Comparison of ENCODE assay signal across 15 cellular contexts in the genomic region with DNA sequence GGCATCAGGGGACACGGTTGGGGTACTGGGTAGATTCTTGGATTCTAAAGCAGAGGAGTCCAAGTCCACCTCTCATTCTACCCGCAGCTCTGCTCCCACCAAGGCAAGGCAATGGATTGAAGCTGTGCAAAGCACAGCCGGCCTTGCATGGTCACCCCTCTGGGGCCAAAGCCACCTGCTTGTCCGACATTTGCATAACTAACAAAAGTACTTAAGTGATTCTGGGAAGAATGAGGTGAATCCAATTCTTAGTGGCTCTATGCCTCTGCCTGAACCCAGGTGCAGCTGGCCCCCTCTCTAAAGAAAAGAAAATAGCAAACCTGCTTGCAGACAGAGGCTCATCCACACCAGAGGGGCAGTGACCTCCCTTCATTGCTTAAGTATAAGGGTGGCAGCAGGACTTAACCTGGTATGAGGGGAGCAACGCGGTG. TPM values are rescaled to one million over a fixed set of nuclear protein-coding genes. Genes with fewer than 3 reads are reported as not detected.
A peak's percentile ranks its signal among the peaks of the same experiment; 100 is the strongest.
DNase-seq lines count a peak whose midpoint lies in the region; ATAC-seq, FAIRE-seq and TF ChIP-seq lines count a peak whose summit lies in the region.
"Had no signal": no experiment of that assay in that cellular context is flagged by ENCODE, and none has a peak within 500 bp of the region (broad histone marks: within the 10 kb centered on the region; RNA-seq: fewer than 3 reads in every experiment).

No MANE protein-coding gene starts in this region.

- no peaks in the 10 kb centered on the region for H3K79me1 ChIP-seq in H1 (ENCODE audit: low read depth, low read length)

- H3K27ac ChIP-seq in H1 (ENCODE audit: low read depth, low read length) (peak overlapping the region; percentile 92), iPS-20b (ENCODE audit: low read length) (peak overlapping the region; percentile 77)
- H3K27ac ChIP-seq: 22Rv1 had no signal

- no peak for TF ChIP-seq CTCF in H1 (IDR thresholded peaks at IDR 0.05; ENCODE audit: control extremely low read depth in 1 of 3, insufficient read depth in 1 of 3, low read depth in 1 of 3, low read length in 3 of 3)

- H3K18ac ChIP-seq in H1 (ENCODE audit: extremely low read depth, low read length): peak overlapping the region; percentile 99

- peak in 1 of 2 experiments; percentile 14; a peak in 1 of 4 replicates for TF ChIP-seq RAD21 in H1 (IDR thresholded peaks at IDR 0.05 in 1 of 2, conservative IDR thresholded peaks at IDR 0.05 in 1 of 2; ENCODE audit: low read depth in 2 of 2, low read length in 2 of 2)

- peak overlapping the region; percentile 95; the same call in 1 of the 2 replicates for H4K8ac ChIP-seq in H1 (ENCODE audit: extremely low read depth, insufficient read depth, low read length)

- 2% methylated on average over 6 of the region's 6 CpGs; no CpG with 5 or more reads in 1 of the 2 experiments for WGBS in H1 (ENCODE audit: extremely low coverage in 1 of 2, insufficient coverage in 1 of 2, insufficient read length in 1 of 2, insufficient replicate concordance in 2 of 2, low coverage in 1 of 2, low lambda C conversion rate in 2 of 2, missing lambda C conversion rate in 1 of 2), 2 experiments

- peak overlapping the region; percentile 100 for H2BK5ac ChIP-seq in H1 (ENCODE audit: low read depth, low read length)

- CTCF ChIA-PET in H1 (lab: Charles Lee; ENCODE audit: partially characterized antibody): interaction anchor here (0.7 to 6.4 kb wide), 15 partner anchors 9 to 185 kb away, joined by 3 to 42 read pairs (median 4); no protein-coding TSS in a partner anchor

- H3K36me3 ChIP-seq in H1 (ENCODE audit: control insufficient read depth in 2 of 4, insufficient read depth in 4 of 4, low read length in 3 of 4) (no peaks in the 10 kb centered on the region), iPS-20b (ENCODE audit: insufficient read depth, low read depth, low read length) (no peaks in the 10 kb centered on the region)

- H3K4me3 ChIP-seq in H1 (ENCODE audit: extremely low read depth in 1 of 4, insufficient read depth in 2 of 4, low read depth in 3 of 4, low read length in 4 of 4) (peak overlapping the region; percentile 20 to 46 (median 21); a peak in 5 of 8 replicates), iPS-20b (ENCODE audit: low read length) (peak overlapping the region; percentile 56)

- DNase-seq in NCI-H146 (lab: John Stamatoyannopoulos, UW): peak; percentile 33
- DNase-seq in NCI-H146 treated with DMSO at 0.1 percent for 48 hours (lab: John Stamatoyannopoulos, UW; ENCODE audit: unreplicated experiment): no peak
- DNase-seq in H1 (ENCODE audit: low read depth in 1 of 2, low spot score in 2 of 2): peak in 1 of 2 experiments; percentile 89
- DNase-seq in SW 1271 (lab: John Stamatoyannopoulos, UW): no peak
- DNase-seq in NCI-H1105 treated with DMSO at 0.1 percent for 48 hours (lab: John Stamatoyannopoulos, UW): no peak
- no peak for DNase-seq in amniotic stem cell (lab: John Stamatoyannopoulos, UW)
- DNase-seq: CD8-positive, alpha-beta memory T cell; HCEC 1CT; MV-4-11; NCI-H1436; NCI-H226 had no signal

- H4K5ac ChIP-seq in H1 (ENCODE audit: insufficient read length, low read depth, low read length): peak overlapping the region; percentile 77

- H3K9me3 ChIP-seq in H1 (ENCODE audit: insufficient read depth in 2 of 2, low read depth in 1 of 2, low read length in 1 of 2) (no peaks in the 10 kb centered on the region), iPS-20b (ENCODE audit: insufficient read depth, low read depth, low read length) (no peaks in the 10 kb centered on the region)

- H4K20me1 ChIP-seq in H1 (replicated peaks in 1 of 2; ENCODE audit: control insufficient read depth in 1 of 2, insufficient read depth in 2 of 2, low read length in 2 of 2): no peaks in the 10 kb centered on the region

- H3K4me1 ChIP-seq in H1 (replicated peaks in 1 of 4; ENCODE audit: control insufficient read depth in 3 of 4, insufficient read depth in 4 of 4, low read length in 3 of 4): peaks cover 17 to 34% (median 28%) of the 10 kb centered on the region in 4 experiments
- peaks cover 38% of the 10 kb centered on the region for H3K4me1 ChIP-seq in iPS-20b (ENCODE audit: insufficient read depth, low read length)

- H4K91ac ChIP-seq in H1 (replicated peaks; ENCODE audit: insufficient read length, low read length): peak overlapping the region; percentile 94

- H3K23me2 ChIP-seq in H1 (ENCODE audit: low read depth, low read length): peaks cover 6% of the 10 kb centered on the region; the same call in 1 of the 2 replicates

- peak; percentile 64 to 94 for TF ChIP-seq POLR2A in H1 (IDR thresholded peaks at IDR 0.05; ENCODE audit: control extremely low read depth in 1 of 2, low read depth in 2 of 2, low read length in 2 of 2)

- H3K27me3 ChIP-seq in H1 (replicated peaks in 1 of 4; ENCODE audit: control insufficient read depth in 3 of 4, extremely low read depth in 1 of 4, insufficient read depth in 3 of 4, low read length in 3 of 4): peaks cover 0 to 3% (median 0%) of the 10 kb centered on the region in 4 experiments; a peak in 1 of 7 replicates
- H3K27me3 ChIP-seq in iPS-20b (ENCODE audit: insufficient read depth, low read length): no peaks in the 10 kb centered on the region; the same call in 1 of the 2 replicates

- no peak overlapping the region for H3K14ac ChIP-seq in H1 (ENCODE audit: insufficient read length)

- no peak overlapping the region for H2BK15ac ChIP-seq in H1 (ENCODE audit: low read length)

- H3K4me2 ChIP-seq in H1 (ENCODE audit: insufficient read depth in 1 of 2, low read depth in 2 of 2, low read length in 2 of 2): peak overlapping the region; percentile 61 to 69

- peaks cover 2 to 20% of the 10 kb centered on the region in 2 experiments; a peak in 3 of 4 replicates for H3K79me2 ChIP-seq in H1 (ENCODE audit: control insufficient read depth in 1 of 2, insufficient read depth in 2 of 2, low read length in 2 of 2)

- POLR2A ChIA-PET in H1 (lab: Charles Lee; ENCODE audit: partially characterized antibody): interaction anchor here (1.1 to 10.4 kb wide), 31 partner anchors 8 to 536 kb away, joined by 3 to 117 read pairs (median 7); no protein-coding TSS in a partner anchor

- TF ChIP-seq EP300 in H1 (IDR thresholded peaks at IDR 0.05; ENCODE audit: borderline replicate concordance in 1 of 2, low read depth in 2 of 2, low read length in 2 of 2): peak in 1 of 2 experiments; percentile 96; a peak in 1 of 3 replicates

- peak overlapping the region; percentile 40 for H3K4ac ChIP-seq in H1 (replicated peaks; ENCODE audit: insufficient read length, low read depth, low read length)

- H3K56ac ChIP-seq in H1 (replicated peaks; ENCODE audit: insufficient read length, low read depth, low read length): peak overlapping the region; percentile 78

- H2BK120ac ChIP-seq in H1 (replicated peaks; ENCODE audit: low read depth, low read length): peak overlapping the region; percentile 85

- H3K23ac ChIP-seq in H1 (ENCODE audit: insufficient read length): no peak overlapping the region

- H2BK20ac ChIP-seq in H1 (ENCODE audit: low read length): peak overlapping the region; percentile 88; the same call in 1 of the 2 replicates

- ATAC-seq in GM18858 (IDR thresholded peaks at IDR 0.05; ENCODE audit: unreplicated experiment): no peak

- H2AFZ ChIP-seq in H1 (ENCODE audit: low read length): no peak overlapping the region

- H2BK12ac ChIP-seq in H1 (ENCODE audit: low read depth, low read length): peak overlapping the region; percentile 100; the same call in 1 of the 2 replicates

- peak overlapping the region; percentile 99 for H2AK5ac ChIP-seq in H1 (ENCODE audit: low read depth, low read length)

- peak overlapping the region in 3 of 4 experiments; percentile 35 to 61 (median 55); a peak in 6 of 7 replicates for H3K9ac ChIP-seq in H1 (replicated peaks in 1 of 4; ENCODE audit: extremely low read depth in 1 of 4, low read depth in 3 of 4, low read length in 3 of 4)
- peak overlapping the region; percentile 69 for H3K9ac ChIP-seq in iPS-20b (ENCODE audit: low read depth, low read length)

- no peak for FAIRE-seq in H1 (lab: Jason Lieb, UNC)

TF ChIP-seq in H1, 55 proteins besides CTCF, POLR2A, EP300 and RAD21 (continues in another document):
- TF ChIP-seq MAFK (IDR thresholded peaks at IDR 0.05; ENCODE audit: low read depth, low read length) (no peak), JUN (IDR thresholded peaks at IDR 0.05; ENCODE audit: low read depth, low read length) (no peak), CREB1 (IDR thresholded peaks at IDR 0.05) (no peak), CBX5 (IDR thresholded peaks at IDR 0.05; ENCODE audit: low read depth, low read length) (no peak), RBBP5 (IDR thresholded peaks at IDR 0.05; ENCODE audit: borderline replicate concordance, low read depth, low read length) (no peak; the same call in 1 of the 2 replicates), POLR2AphosphoS5 (IDR thresholded peaks at IDR 0.05; ENCODE audit: low read depth, low read length) (peak; percentile 86), TBP (IDR thresholded peaks at IDR 0.05; ENCODE audit: low read depth, low read length) (peak; percentile 77), SIX5 (IDR thresholded peaks at IDR 0.05; ENCODE audit: low read depth, low read length) (no peak), GTF2F1 (IDR thresholded peaks at IDR 0.05; ENCODE audit: borderline replicate concordance, low read depth, low read length) (peak; percentile 62), ASH2L (IDR thresholded peaks at IDR 0.05; ENCODE audit: low read length) (peak; percentile 95), TAF7 (optimal IDR thresholded peaks at IDR 0.05; ENCODE audit: borderline replicate concordance, low read depth, low read length) (peak; percentile 72)
- TF ChIP-seq, protein P1, sequence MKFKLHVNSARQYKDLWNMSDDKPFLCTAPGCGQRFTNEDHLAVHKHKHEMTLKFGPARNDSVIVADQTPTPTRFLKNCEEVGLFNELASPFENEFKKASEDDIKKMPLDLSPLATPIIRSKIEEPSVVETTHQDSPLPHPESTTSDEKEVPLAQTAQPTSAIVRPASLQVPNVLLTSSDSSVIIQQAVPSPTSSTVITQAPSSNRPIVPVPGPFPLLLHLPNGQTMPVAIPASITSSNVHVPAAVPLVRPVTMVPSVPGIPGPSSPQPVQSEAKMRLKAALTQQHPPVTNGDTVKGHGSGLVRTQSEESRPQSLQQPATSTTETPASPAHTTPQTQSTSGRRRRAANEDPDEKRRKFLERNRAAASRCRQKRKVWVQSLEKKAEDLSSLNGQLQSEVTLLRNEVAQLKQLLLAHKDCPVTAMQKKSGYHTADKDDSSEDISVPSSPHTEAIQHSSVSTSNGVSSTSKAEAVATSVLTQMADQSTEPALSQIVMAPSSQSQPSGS (IDR thresholded peaks at IDR 0.05; ENCODE audit: low read length): peak; percentile 41; the same call in 1 of the 2 replicates

RNA-seq across cellular contexts. Expression of a gene that starts 10.7 kb away (rescaled TPM):
- 36.5 and 40.4 TPM in 2 replicates for total RNA-seq in H1 (2021; fragmentation: NEBNext Ultra II Directional; extraction: Animal tissue kit (Norgen Biotek cat#: 25700))
- 13.8 and 20.3 TPM in 2 replicates for polyA plus RNA-seq in H1 (2011; rRNA removed)
- polyA plus RNA-seq in H1 (2011; cell fraction: cytosol; rRNA removed): 20.7 TPM
- polyA plus RNA-seq in H1 (2011; cell fraction: nucleus; rRNA removed): 44.2 TPM
- 24.1 to 31.8 TPM (median 27.2 TPM) in 4 replicates for polyA plus RNA-seq in H1 (2012, experiment 1 of 2)
- polyA plus RNA-seq in H1 (2012, experiment 2 of 2): 7.2 TPM
- 17.9 TPM for polyA plus RNA-seq in H1 (2013, experiment 1 of 2)
- 15.9 TPM for polyA plus RNA-seq in H1 (2013, experiment 2 of 2)
- polyA minus RNA-seq in H1 (2011; rRNA and poly(A)+ RNA removed): 40.8 and 57.2 TPM in 2 replicates
- polyA minus RNA-seq in H1 (2011; cell fraction: cytosol; rRNA and poly(A)+ RNA removed): 26.1 TPM
- 66.4 TPM for polyA minus RNA-seq in H1 (2011; cell fraction: nucleus; rRNA and poly(A)+ RNA removed)
- total RNA-seq: CD8-positive, alpha-beta memory T cell had no signal
- polyA plus RNA-seq: BJ; CD8-positive, alpha-beta memory T cell had no signal
